ENCODE assay signal across 20 cellular contexts in the genomic region with DNA sequence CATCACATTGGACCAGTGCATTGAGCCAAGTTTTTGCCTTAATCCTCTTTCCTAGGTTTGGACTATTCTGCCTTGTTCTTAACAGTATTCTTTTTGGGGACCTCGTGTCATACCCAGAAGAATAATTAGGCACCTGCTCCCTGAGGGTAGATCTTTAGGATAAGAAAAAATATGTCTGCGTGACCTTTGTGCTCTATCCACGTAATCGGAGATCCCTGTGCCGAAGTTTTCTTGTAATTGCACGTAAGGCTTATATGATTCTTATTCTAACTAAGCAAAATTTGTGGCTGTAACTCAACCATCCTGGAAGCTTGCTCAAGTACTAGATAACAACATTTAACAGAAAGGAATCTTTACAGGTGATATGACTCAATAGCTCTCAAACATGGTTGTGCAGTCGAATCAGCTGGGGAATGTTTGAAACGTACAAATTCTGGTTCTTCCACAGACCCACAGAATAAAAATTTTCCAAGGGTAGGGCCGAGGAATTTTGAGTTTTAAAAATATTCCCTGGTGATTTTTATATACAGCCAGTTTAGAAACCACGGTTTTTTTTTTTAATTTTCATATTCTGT.
DNase-seq lines count a peak whose midpoint lies in the region; ATAC-seq, FAIRE-seq and TF ChIP-seq lines count a peak whose summit lies in the region.
"Had no signal": no experiment of that assay in that cellular context is flagged by ENCODE, and none has a peak within 500 bp of the region (broad histone marks: within the 10 kb centered on the region; RNA-seq: fewer than 3 reads in every experiment).

No MANE protein-coding gene starts in this region.

- H3K79me2 ChIP-seq in trophoblast cell (ENCODE audit: control insufficient read depth, insufficient read depth, low read length, poor library complexity) (no peaks in the 10 kb centered on the region), HepG2 (ENCODE audit: insufficient read depth, low read length) (no peaks in the 10 kb centered on the region)

- no peak for TF ChIP-seq POLR2A in HepG2 (IDR thresholded peaks at IDR 0.05; ENCODE audit: insufficient read depth in 1 of 2, low read depth in 2 of 2, low read length in 2 of 2)

- H2AFZ ChIP-seq in trophoblast cell (ENCODE audit: insufficient read depth, low read length, poor library complexity) (no peak overlapping the region), mesenchymal stem cell (ENCODE audit: low read depth, low read length) (no peak overlapping the region), HepG2 (ENCODE audit: low read length) (no peak overlapping the region)
- H2AFZ ChIP-seq: GM23338 had no signal

- H2BK5ac ChIP-seq in trophoblast cell (ENCODE audit: low read depth, low read length, poor library complexity) (peak overlapping the region; percentile 37), mesenchymal stem cell (ENCODE audit: low read depth, low read length, poor library complexity, severe bottlenecking) (no peak overlapping the region)

- TF ChIP-seq EP300 in HepG2 (IDR thresholded peaks at IDR 0.05; ENCODE audit: low read depth in 2 of 2, low read length in 2 of 2) (no peak), HepG2 (CRISPR knock-in tag; IDR thresholded peaks at IDR 0.05; ENCODE audit: borderline replicate concordance) (no peak)

- H4K12ac ChIP-seq in trophoblast cell (ENCODE audit: low read depth, low read length), result no peak overlapping the region

- H4K8ac ChIP-seq in trophoblast cell (ENCODE audit: low read depth, low read length), result no peak overlapping the region
- no peak overlapping the region for H4K8ac ChIP-seq in mesenchymal stem cell (ENCODE audit: low read length)

- CTCF ChIA-PET in HepG2 (lab: Yijun Ruan, JAX; ENCODE audit: low intra/inter-chr PET ratio, low total read pairs), result no interaction called here

- no peak for TF ChIP-seq RAD21 in HepG2 (CRISPR knock-in tag; IDR thresholded peaks at IDR 0.05)

- H3K9me3 ChIP-seq in trophoblast cell (ENCODE audit: insufficient read depth, low read depth, low read length) (peaks cover 1% of the 10 kb centered on the region), mesenchymal stem cell (ENCODE audit: control insufficient read depth, low read length) (peaks cover 3% of the 10 kb centered on the region), HepG2 (ENCODE audit: low read length) (no peaks in the 10 kb centered on the region)
- H3K9me3 ChIP-seq: BLaER1, Caco-2 had no signal

- no peak for TF ChIP-seq CTCF in HepG2 (CRISPR knock-in tag; IDR thresholded peaks at IDR 0.05)

- peaks cover 6 to 9% of the 10 kb centered on the region in 2 experiments for H3K4me1 ChIP-seq in trophoblast cell (ENCODE audit: control insufficient read depth in 1 of 2, insufficient read depth in 2 of 2, low read length in 2 of 2)
- H3K4me1 ChIP-seq in mesenchymal stem cell (ENCODE audit: control insufficient read depth, insufficient read depth, low read depth, low read length), result no peaks in the 10 kb centered on the region
- H3K4me1 ChIP-seq in HepG2 (ENCODE audit: insufficient read depth, low read length), result no peaks in the 10 kb centered on the region
- H3K4me1 ChIP-seq: BLaER1, Caco-2 had no signal

- H3K4me2 ChIP-seq in trophoblast cell (ENCODE audit: low read length) (no peak overlapping the region), mesenchymal stem cell (ENCODE audit: low read length, poor library complexity, severe bottlenecking) (no peak overlapping the region), HepG2 (ENCODE audit: low read depth, low read length) (no peak overlapping the region)
- H3K4me2 ChIP-seq: BLaER1, GM23338 had no signal

- H3K23ac ChIP-seq in trophoblast cell (ENCODE audit: low read length) (no peak overlapping the region), mesenchymal stem cell (ENCODE audit: low read length in 2 of 2) (no peak overlapping the region)

- WGBS in trophoblast cell (ENCODE audit: extremely low coverage, insufficient coverage, insufficient read length), result no CpG with 5 or more reads among the region's 10 CpGs
- 98% methylated on average over 8 of the region's 10 CpGs for WGBS in mesenchymal stem cell
- 44% methylated on average over 10 of the region's 10 CpGs for WGBS in HepG2 (ENCODE audit: low lambda C conversion rate)

- no peak overlapping the region for H2BK120ac ChIP-seq in trophoblast cell (ENCODE audit: insufficient read depth, low read length, poor library complexity)
- no peak overlapping the region for H2BK120ac ChIP-seq in mesenchymal stem cell (ENCODE audit: low read depth, low read length)

- in situ Hi-C loops in HepG2 (cut with HindIII; ENCODE audit: extremely low pct_ligation_motif_present, low pct_unique_long_range_greater_than_20kb), result no loop called here

- H2BK15ac ChIP-seq in mesenchymal stem cell (ENCODE audit: low read depth, poor library complexity, severe bottlenecking), result no peak overlapping the region

- H4K91ac ChIP-seq in trophoblast cell (ENCODE audit: low read depth, low read length) (no peak overlapping the region), mesenchymal stem cell (ENCODE audit: low read length) (no peak overlapping the region)

- no TSS peak for BruUV-seq in HepG2 (replicated peaks; lab: Mats Ljungman, UMichigan)

- no peaks in the 10 kb centered on the region for H3K36me3 ChIP-seq in trophoblast cell (ENCODE audit: control insufficient read depth in 1 of 2, insufficient read depth in 2 of 2, low read length in 2 of 2)
- H3K36me3 ChIP-seq in mesenchymal stem cell (ENCODE audit: control insufficient read depth in 1 of 2, insufficient read depth in 2 of 2, low read depth in 1 of 2, low read length in 2 of 2), result no peaks in the 10 kb centered on the region
- H3K36me3 ChIP-seq in HepG2 (replicated peaks in 1 of 2; ENCODE audit: control insufficient read depth in 1 of 2, insufficient read depth in 2 of 2, low read length in 2 of 2), result no peaks in the 10 kb centered on the region
- H3K36me3 ChIP-seq: BLaER1 had no signal

- DNase-seq in NCI-H460 (ENCODE audit: extremely low read depth, low read depth), result peak; percentile 89
- no peak for DNase-seq in epithelial cell of prostate (ENCODE audit: low read depth, low spot score)
- DNase-seq in trophoblast cell, result peak; percentile 81 to 93
- no peak for DNase-seq in mesenchymal stem cell
- no peak for DNase-seq in HepG2 (ENCODE audit: low spot score)
- DNase-seq: Caco-2; CD4-positive, CD25-positive, alpha-beta regulatory T cell; CD8-positive, alpha-beta T cell; DMS153; DND-41; H9 had no signal

- H3K18ac ChIP-seq in trophoblast cell (ENCODE audit: low read length) (no peak overlapping the region), mesenchymal stem cell (ENCODE audit: low read depth in 1 of 2, low read length in 2 of 2) (no peak overlapping the region)

- H3K27ac ChIP-seq in epithelial cell of prostate (peak overlapping the region; percentile 48), trophoblast cell (ENCODE audit: low read depth, low read length) (peak overlapping the region; percentile 41), mesenchymal stem cell (ENCODE audit: low read length, poor library complexity, severe bottlenecking) (no peak overlapping the region), HepG2 (ENCODE audit: extremely low read length, insufficient read depth, low read length) (no peak overlapping the region)
- H3K27ac ChIP-seq: 22Rv1, BLaER1, C4-2B had no signal

- FAIRE-seq in HepG2 (lab: Jason Lieb, UNC), result no peak
- FAIRE-seq: A204.1, G401.6, GM12892 had no signal

- no peaks in the 10 kb centered on the region for H3K27me3 ChIP-seq in trophoblast cell (ENCODE audit: insufficient read depth, low read length)
- no peaks in the 10 kb centered on the region for H3K27me3 ChIP-seq in mesenchymal stem cell (ENCODE audit: control insufficient read depth in 1 of 2, insufficient read depth in 1 of 2, low read length in 2 of 2)
- no peaks in the 10 kb centered on the region for H3K27me3 ChIP-seq in HepG2 (ENCODE audit: control insufficient read depth in 1 of 2, insufficient read depth in 2 of 2, low read length in 2 of 2)
- H3K27me3 ChIP-seq: BLaER1 had no signal

- H4K20me1 ChIP-seq in HepG2 (ENCODE audit: insufficient read depth, low read length), result no peaks in the 10 kb centered on the region
- H4K20me1 ChIP-seq: BLaER1 had no signal

- ATAC-seq in GM21381 (IDR thresholded peaks at IDR 0.05; ENCODE audit: unreplicated experiment) (no peak), HepG2 (no peak)
- ATAC-seq: CD8-positive, alpha-beta T cell; GM23338; HCT116 had no signal

- POLR2A ChIA-PET in HepG2 (lab: Yijun Ruan, JAX), result no interaction called here

- H3K4ac ChIP-seq in trophoblast cell (ENCODE audit: low read depth, low read length) (no peak overlapping the region), mesenchymal stem cell (ENCODE audit: low read depth in 1 of 2, low read length in 2 of 2) (no peak overlapping the region)

- intact Hi-C loops in HepG2 (cut with micrococcal nuclease; ENCODE audit: unreplicated experiment), result no loop called here

- H3K9ac ChIP-seq in trophoblast cell (ENCODE audit: low read length) (no peak overlapping the region), mesenchymal stem cell (ENCODE audit: low read length) (no peak overlapping the region), HepG2 (ENCODE audit: insufficient read depth, low read depth, low read length) (no peak overlapping the region)
- H3K9ac ChIP-seq: BLaER1 had no signal

- peaks cover 4% of the 10 kb centered on the region for H3K79me1 ChIP-seq in trophoblast cell (ENCODE audit: low read length)
- H3K79me1 ChIP-seq in mesenchymal stem cell (replicated peaks; ENCODE audit: low read length, poor library complexity, severe bottlenecking), result no peaks in the 10 kb centered on the region

- H2BK12ac ChIP-seq in trophoblast cell (ENCODE audit: low read length) (no peak overlapping the region), mesenchymal stem cell (ENCODE audit: low read length in 2 of 2) (no peak overlapping the region)

- H3K4me3 ChIP-seq in trophoblast cell (ENCODE audit: low read depth, low read length) (no peak overlapping the region), mesenchymal stem cell (ENCODE audit: insufficient read depth in 1 of 2, low read depth in 1 of 2, low read length in 2 of 2) (no peak overlapping the region), HepG2 (replicated peaks in 1 of 3; ENCODE audit: insufficient read depth in 1 of 3, low read depth in 2 of 3, low read length in 3 of 3) (no peak overlapping the region)
- H3K4me3 ChIP-seq: BLaER1, GM23338 had no signal

- H3K14ac ChIP-seq in trophoblast cell (ENCODE audit: low read length), result no peak overlapping the region
- no peak overlapping the region for H3K14ac ChIP-seq in mesenchymal stem cell (ENCODE audit: low read length in 2 of 2)

- H2AK5ac ChIP-seq in trophoblast cell (ENCODE audit: low read length), result no peak overlapping the region
- no peak overlapping the region for H2AK5ac ChIP-seq in mesenchymal stem cell (ENCODE audit: low read length, severe bottlenecking)

TF ChIP-seq in HepG2, 621 proteins besides CTCF, POLR2A, EP300 and RAD21 (continues in another document):
- TF ChIP-seq ZNF883 (CRISPR knock-in tag; IDR thresholded peaks at IDR 0.05; ENCODE audit: not compliant biosample characterization), result no peak
- TF ChIP-seq ZNF33A (CRISPR knock-in tag; IDR thresholded peaks at IDR 0.05; ENCODE audit: borderline replicate concordance), result no peak
- TF ChIP-seq ZNF496 (CRISPR knock-in tag; IDR thresholded peaks at IDR 0.05; ENCODE audit: insufficient replicate concordance), result no peak

Comparison
In these comparisons a context has a peak if more than half of its experiments do, and no peak if none do; other contexts are left out.
1. DNase-seq: peak in NCI-H460 (single experiment) and trophoblast cell (2 of 2); none in epithelial cell of prostate (single experiment), mesenchymal stem cell (single experiment) and HepG2 (single experiment).
2. H3K27ac ChIP-seq: peak in epithelial cell of prostate (single experiment) and trophoblast cell (single experiment); none in mesenchymal stem cell (single experiment) and HepG2 (single experiment).